In genomic region chr3:169241928-169242751, GRCh38 we compare ENCODE assay signal across 9 cellular contexts.
DNase-seq lines count a peak whose midpoint lies in the region; ATAC-seq and TF ChIP-seq lines count a peak whose summit lies in the region.
"Had no signal": no experiment of that assay in that cellular context is flagged by ENCODE, and none has a peak within 500 bp of the region (broad histone marks: within the 10 kb centered on the region; RNA-seq: fewer than 3 reads in every experiment).

No MANE protein-coding gene starts in this region.

- H3K9me2 ChIP-seq in PC-9 (ENCODE audit: insufficient read depth): no peaks in the 10 kb centered on the region

- H3F3A ChIP-seq in PC-9 (ENCODE audit: insufficient read depth, low read depth): peaks cover 16% of the 10 kb centered on the region; the same call in 1 of the 2 replicates

- H3K4me1 Mint-ChIP-seq in nephron progenitor cell: peaks cover 56% of the 10 kb centered on the region

- no peaks in the 10 kb centered on the region for H3K36me3 Mint-ChIP-seq in nephron progenitor cell (ENCODE audit: low read depth)
- H3K36me3 Mint-ChIP-seq: CD4-positive, CD25-positive, alpha-beta regulatory T cell had no signal

- peak overlapping the region; percentile 71 for H3K27ac ChIP-seq in PC-9

- ATAC-seq in HG02884 (IDR thresholded peaks at IDR 0.05; ENCODE audit: unreplicated experiment): no peak

- peaks cover 15% of the 10 kb centered on the region for H3K27me3 Mint-ChIP-seq in nephron progenitor cell (ENCODE audit: low read depth, poor library complexity)

- no peaks in the 10 kb centered on the region for H3K36me3 ChIP-seq in PC-9 (ENCODE audit: low read depth)

- H3K4me3 ChIP-seq in AG04449 (ENCODE audit: low read depth, low read length) (peak overlapping the region; percentile 46), PC-9 (peak overlapping the region; percentile 31; the same call in 1 of the 2 replicates), fibroblast of the aortic adventitia (ENCODE audit: low read depth, low read length) (peak overlapping the region; percentile 65)

- peak overlapping the region; percentile 79 for H3K4me3 Mint-ChIP-seq in nephron progenitor cell
- H3K4me3 Mint-ChIP-seq: CD4-positive, CD25-positive, alpha-beta regulatory T cell had no signal

- no peak for DNase-seq in AG04449 (ENCODE audit: low read depth, low spot score)
- DNase-seq in PC-9: peak; percentile 33 to 60
- DNase-seq in fibroblast of the aortic adventitia (ENCODE audit: low read depth): peak; percentile 88
- peak; percentile 59 for DNase-seq in nephron progenitor cell
- no peak for DNase-seq in T-helper 9 cell
- DNase-seq in NOMO-1 treated with dmso at 0.1 percent for 144 hours (lab: John Stamatoyannopoulos, UW; ENCODE audit: unreplicated experiment): no peak
- no peak for DNase-seq in NCI-H1092 treated with DMSO at 0.1 percent for 48 hours (lab: John Stamatoyannopoulos, UW)
- DNase-seq: CD4-positive, CD25-positive, alpha-beta regulatory T cell had no signal

- intact Hi-C loops in PC-9 (cut with micrococcal nuclease; ENCODE audit: unreplicated experiment): loop anchor here (1.0 to 5.0 kb wide), 2 partner anchors 93 to 290 kb away; no protein-coding TSS in a partner anchor

- H3K4me1 ChIP-seq in PC-9 (replicated peaks; ENCODE audit: insufficient read depth): peaks cover 29% of the 10 kb centered on the region

- POLR2A ChIA-PET in AG04449 (lab: Yijun Ruan, JAX): interaction anchor here (0.6 kb wide), 1 partner anchor 21 kb away, joined by 3 read pairs; no protein-coding TSS in a partner anchor
- POLR2A ChIA-PET in PC-9 (lab: Charles Lee; ENCODE audit: unreplicated experiment): interaction anchor here (0.5 kb wide), 1 partner anchor 255 kb away, joined by 15 read pairs; no protein-coding TSS in a partner anchor

- H3K9me3 Mint-ChIP-seq in nephron progenitor cell: no peaks in the 10 kb centered on the region

- H3K27me3 ChIP-seq in PC-9 (ENCODE audit: insufficient read depth, low read depth): no peaks in the 10 kb centered on the region

- no peaks in the 10 kb centered on the region for H4K20me1 ChIP-seq in PC-9 (ENCODE audit: insufficient read depth)

- CTCF ChIA-PET in AG04449 (lab: Yijun Ruan, JAX) (interaction anchor here (0.9 to 1.8 kb wide), 4 partner anchors 9 to 24 kb away, joined by 3 to 5 read pairs (median 4); no protein-coding TSS in a partner anchor), PC-9 (lab: Charles Lee) (interaction anchor here (0.6 to 1.2 kb wide), 5 partner anchors 13 to 1627 kb away, joined by 3 to 5 read pairs (median 3); no protein-coding TSS in a partner anchor)

- no TSS peak for BruUV-seq in PC-9 (replicated peaks; lab: Mats Ljungman, UMichigan)

- H3K79me2 ChIP-seq in PC-9 (ENCODE audit: low read depth): no peaks in the 10 kb centered on the region

- H3K4me2 ChIP-seq in PC-9: peak overlapping the region; percentile 58

- peak overlapping the region; percentile 86 for H3K27ac Mint-ChIP-seq in nephron progenitor cell
- H3K27ac Mint-ChIP-seq: CD4-positive, CD25-positive, alpha-beta regulatory T cell had no signal

- no peaks in the 10 kb centered on the region for H3K9me3 ChIP-seq in PC-9 (ENCODE audit: insufficient read depth, low read depth)

- no peak for TF ChIP-seq CTCF in AG04449 (IDR thresholded peaks at IDR 0.05; ENCODE audit: insufficient read depth, low read length, missing control alignments)
- TF ChIP-seq CTCF in PC-9 (conservative IDR thresholded peaks at IDR 0.05): no peak
- TF ChIP-seq CTCF in fibroblast of the aortic adventitia (IDR thresholded peaks at IDR 0.05; ENCODE audit: insufficient read depth, low read length): no peak
- TF ChIP-seq CTCF in nephron progenitor cell (IDR thresholded peaks at IDR 0.05): no peak

- peak overlapping the region; percentile 66 for H2AFZ ChIP-seq in PC-9

Comparison
In these comparisons a context has a peak if more than half of its experiments do, and no peak if none do; other contexts are left out.
1. DNase-seq: peak in PC-9 (2 of 2), fibroblast of the aortic adventitia (single experiment) and nephron progenitor cell (single experiment); none in AG04449 (single experiment), T-helper 9 cell (single experiment), NOMO-1 treated with dmso at 0.1 percent for 144 hours (single experiment) and NCI-H1092 treated with DMSO at 0.1 percent for 48 hours (single experiment).
2. Peak in every context shown above with its lines, with median percentiles within 50 percentile points of each other: H3K4me3 ChIP-seq.